ENCODE assay signal across 8 cellular contexts in the genomic region with DNA sequence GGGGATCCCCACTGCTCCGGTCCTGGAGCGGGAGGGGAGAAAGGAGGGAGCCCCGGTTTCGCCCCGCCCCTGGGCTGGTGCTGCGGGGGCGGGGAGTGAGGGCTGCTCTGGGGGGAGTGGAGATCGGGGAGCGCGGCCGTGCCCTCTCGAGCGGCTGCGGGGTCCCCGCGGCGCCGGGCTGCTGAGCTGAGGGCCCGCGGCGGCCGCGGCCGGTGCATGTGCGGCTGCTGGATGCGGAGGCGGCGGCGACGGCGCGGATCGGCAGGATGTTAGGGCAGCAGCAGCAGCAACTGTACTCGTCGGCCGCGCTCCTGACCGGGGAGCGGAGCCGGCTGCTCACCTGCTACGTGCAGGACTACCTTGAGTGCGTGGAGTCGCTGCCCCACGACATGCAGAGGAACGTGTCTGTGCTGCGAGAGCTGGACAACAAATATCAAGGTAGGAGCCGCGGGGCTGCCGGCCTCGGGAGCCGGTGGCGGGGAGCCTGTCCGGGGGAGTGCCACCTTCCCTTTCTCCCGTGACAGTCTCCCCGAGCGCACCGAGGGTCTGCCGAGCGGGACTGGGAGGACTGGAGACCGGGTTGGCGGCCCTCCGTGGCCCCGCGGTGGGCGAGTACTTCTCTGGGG. TPM values are rescaled to one million over a fixed set of nuclear protein-coding genes. Genes with fewer than 3 reads are reported as not detected.
A peak's percentile ranks its signal among the peaks of the same experiment; 100 is the strongest.
DNase-seq lines count a peak whose midpoint lies in the region; ATAC-seq lines count a peak whose summit lies in the region.

A gene with protein sequence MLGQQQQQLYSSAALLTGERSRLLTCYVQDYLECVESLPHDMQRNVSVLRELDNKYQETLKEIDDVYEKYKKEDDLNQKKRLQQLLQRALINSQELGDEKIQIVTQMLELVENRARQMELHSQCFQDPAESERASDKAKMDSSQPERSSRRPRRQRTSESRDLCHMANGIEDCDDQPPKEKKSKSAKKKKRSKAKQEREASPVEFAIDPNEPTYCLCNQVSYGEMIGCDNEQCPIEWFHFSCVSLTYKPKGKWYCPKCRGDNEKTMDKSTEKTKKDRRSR (plus strand): TSS at position 129 of the 626 bp plus-strand sequence. CDS start 138 bp downstream, at position 267.

- H3K9me3 Mint-ChIP-seq in activated T-helper 2 cell treated with anti-CD3 and anti-CD28 coated beads, Interferon-gamma antibody, Interleukin-2, Interleukin-4, amounts not matched to agents 10 μg/mL and 5 μg/mL and 100 μg/mL, durations not matched to agents 14 hours and 24 hours and 36 hours: no peaks in the 10 kb centered on the region

- peaks cover 5% of the 10 kb centered on the region for H3K36me3 Mint-ChIP-seq in activated T-helper 2 cell treated with anti-CD3 and anti-CD28 coated beads, Interferon-gamma antibody, Interleukin-2, Interleukin-4, amounts not matched to agents 10 μg/mL and 5 μg/mL and 100 μg/mL, durations not matched to agents 14 hours and 24 hours and 36 hours (ENCODE audit: low read depth)

- intact Hi-C loops in activated T-helper 2 cell treated with anti-CD3 and anti-CD28 coated beads, Interferon-gamma antibody, Interleukin-2, Interleukin-4, amounts not matched to agents 10 μg/mL and 5 μg/mL and 100 μg/mL, durations not matched to agents 14 hours and 24 hours and 36 hours (cut with micrococcal nuclease): loop anchor here (1.0 to 10.0 kb wide), 8 partner anchors 154 to 1967 kb away; a partner anchor contains a TSS
- intact Hi-C loops in Right ventricle myocardium superior (cut with DNase I): no loop called here

- ATAC-seq in GM18909 (IDR thresholded peaks at IDR 0.05; ENCODE audit: poor library complexity, unreplicated experiment): peak; percentile 54
- ATAC-seq in HG03097 (IDR thresholded peaks at IDR 0.05; ENCODE audit: low FRiP score, unreplicated experiment): peak; percentile 44
- ATAC-seq in Right ventricle myocardium superior (ENCODE audit: poor library complexity): peak; percentile 78

- peak within 1 kb of the TSS; percentile 92 for H3K27ac Mint-ChIP-seq in activated T-helper 2 cell treated with anti-CD3 and anti-CD28 coated beads, Interferon-gamma antibody, Interleukin-2, Interleukin-4, amounts not matched to agents 10 μg/mL and 5 μg/mL and 100 μg/mL, durations not matched to agents 14 hours and 24 hours and 36 hours

- DNase-seq in Caki2 (ENCODE audit: low read depth) (no peak), NCI-H345 (lab: John Stamatoyannopoulos, UW) (peak; percentile 83), Right ventricle myocardium superior (no peak), pons (ENCODE audit: low spot score) (peak; percentile 91)
- DNase-seq in activated T-helper 2 cell treated with anti-CD3 and anti-CD28 coated beads, Interferon-gamma antibody, Interleukin-2, Interleukin-4, amounts not matched to agents 10 μg/mL and 5 μg/mL and 100 μg/mL, durations not matched to agents 14 hours and 24 hours and 36 hours (ENCODE audit: low spot score): no peak
- no peak for DNase-seq in effector CD4-positive, alpha-beta T cell

- H3K27me3 Mint-ChIP-seq in activated T-helper 2 cell treated with anti-CD3 and anti-CD28 coated beads, Interferon-gamma antibody, Interleukin-2, Interleukin-4, amounts not matched to agents 10 μg/mL and 5 μg/mL and 100 μg/mL, durations not matched to agents 14 hours and 24 hours and 36 hours (ENCODE audit: low read depth): no peaks in the 10 kb centered on the region

- in situ Hi-C loops in Caki2 (cut with HindIII; ENCODE audit: low pct_unique_long_range_greater_than_20kb, low sequenced_read_pairs): no loop called here

- peaks cover 30% of the 10 kb centered on the region for H3K4me1 Mint-ChIP-seq in activated T-helper 2 cell treated with anti-CD3 and anti-CD28 coated beads, Interferon-gamma antibody, Interleukin-2, Interleukin-4, amounts not matched to agents 10 μg/mL and 5 μg/mL and 100 μg/mL, durations not matched to agents 14 hours and 24 hours and 36 hours (ENCODE audit: low read depth)

- H3K4me3 Mint-ChIP-seq in activated T-helper 2 cell treated with anti-CD3 and anti-CD28 coated beads, Interferon-gamma antibody, Interleukin-2, Interleukin-4, amounts not matched to agents 10 μg/mL and 5 μg/mL and 100 μg/mL, durations not matched to agents 14 hours and 24 hours and 36 hours (ENCODE audit: low read depth): peak within 1 kb of the TSS; percentile 92

RNA-seq across cellular contexts. Expression of the gene that starts here (rescaled TPM):
- total RNA-seq in Caki2 (2014; rRNA removed; shearing (Covaris generic); ENCODE audit: low replicate concordance): 19.7 and 22.8 TPM in 2 replicates
- 14.6 and 15.3 TPM in 2 replicates for total RNA-seq in activated T-helper 2 cell treated with anti-CD3 and anti-CD28 coated beads, Interferon-gamma antibody, Interleukin-2, Interleukin-4, amounts not matched to agents 10 μg/mL and 5 μg/mL and 100 μg/mL, durations not matched to agents 14 hours and 24 hours and 36 hours
- 7.0 TPM for total RNA-seq in Right ventricle myocardium superior

Comparison
In these comparisons a context has a peak if more than half of its experiments do, and no peak if none do; other contexts are left out.
1. DNase-seq: peak in NCI-H345 (single experiment) and pons (single experiment); none in Caki2 (single experiment), activated T-helper 2 cell treated with anti-CD3 and anti-CD28 coated beads, Interferon-gamma antibody, Interleukin-2, Interleukin-4, amounts not matched to agents 10 μg/mL and 5 μg/mL and 100 μg/mL, durations not matched to agents 14 hours and 24 hours and 36 hours (single experiment), Right ventricle myocardium superior (single experiment) and effector CD4-positive, alpha-beta T cell (single experiment).
2. Peak in every context shown above with its lines, with median percentiles within 50 percentile points of each other: ATAC-seq.